In genomic region chr18:6949800-6950586, GRCh38 we compare ENCODE assay signal across 1 cellular context.
TF ChIP-seq lines count a peak whose summit lies in the region.

No MANE protein-coding gene starts in this region.

TF ChIP-seq in GM23338, 12 proteins besides CTCF, POLR2A, EP300 and RAD21 (continued from another document):
- TF ChIP-seq ETS1 (IDR thresholded peaks at IDR 0.05) (no peak), NANOG (IDR thresholded peaks at IDR 0.05; ENCODE audit: borderline replicate concordance) (no peak), ZNF331 (CRISPR knock-in tag; IDR thresholded peaks at IDR 0.05; ENCODE audit: low read depth) (no peak), JUNB (IDR thresholded peaks at IDR 0.05; ENCODE audit: unreplicated experiment) (no peak), STAT1 (IDR thresholded peaks at IDR 0.05; ENCODE audit: unreplicated experiment) (no peak), CREB1 (CRISPR knock-in tag; IDR thresholded peaks at IDR 0.05; ENCODE audit: low read depth) (no peak), EZH2phosphoT487 (IDR thresholded peaks at IDR 0.05; ENCODE audit: unreplicated experiment) (no peak)
